8 cellular contexts compared by ENCODE assay signal in genomic region chr9:129752915-129753724, GRCh38. TPM values are rescaled to one million over a fixed set of nuclear protein-coding genes. Genes with fewer than 3 reads are reported as not detected.
DNase-seq lines count a peak whose midpoint lies in the region; ATAC-seq and TF ChIP-seq lines count a peak whose summit lies in the region.

A gene with protein sequence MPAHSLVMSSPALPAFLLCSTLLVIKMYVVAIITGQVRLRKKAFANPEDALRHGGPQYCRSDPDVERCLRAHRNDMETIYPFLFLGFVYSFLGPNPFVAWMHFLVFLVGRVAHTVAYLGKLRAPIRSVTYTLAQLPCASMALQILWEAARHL (minus strand): TSS chr9:129753042. CDS start chr9:129753012, 30 bp downstream.

- H3K4me1 Mint-ChIP-seq in activated naive CD4-positive, alpha-beta T cell treated with anti-CD3 and anti-CD28 coated beads, Interleukin-2, amount 50 U/mL, for 24 hours: peaks cover 20% of the 10 kb centered on the region

- in situ Hi-C loops in Panc1 (cut with HindIII; ENCODE audit: low pct_unique_long_range_greater_than_20kb, low sequenced_read_pairs): no loop called here

- H3K4me3 ChIP-seq in Panc1 (ENCODE audit: low read depth in 2 of 2, low read length in 2 of 2): peak within 1 kb of the TSS; percentile 17 to 42

- H3K4me3 Mint-ChIP-seq in activated naive CD4-positive, alpha-beta T cell treated with anti-CD3 and anti-CD28 coated beads, Interleukin-2, amount 50 U/mL, for 24 hours: peak within 1 kb of the TSS; percentile 26

- POLR2A ChIA-PET in Panc1 (lab: Charles Lee): interaction anchor here (0.6 kb wide), 1 partner anchor 9 kb away, joined by 9 read pairs; no protein-coding TSS in a partner anchor

- CTCF ChIA-PET in Panc1 (lab: Charles Lee): interaction anchor here (0.6 kb wide), 1 partner anchor 26 kb away, joined by 4 read pairs; no protein-coding TSS in a partner anchor

- no peaks in the 10 kb centered on the region for H3K9me3 ChIP-seq in Panc1 (ENCODE audit: control insufficient read depth, insufficient read depth, low read depth, low read length)

- H3K9me3 Mint-ChIP-seq in activated naive CD4-positive, alpha-beta T cell treated with anti-CD3 and anti-CD28 coated beads, Interleukin-2, amount 50 U/mL, for 24 hours: no peaks in the 10 kb centered on the region

- H3K4me1 ChIP-seq in Panc1 (ENCODE audit: control insufficient read depth, insufficient read depth, low read length): no peaks in the 10 kb centered on the region; the same call in none of the 2 replicates

- DNase-seq in NCI-H345 (lab: John Stamatoyannopoulos, UW): peak; percentile 20
- no peak for DNase-seq in NCI-H345 treated with DMSO at 0.1 percent for 48 hours (lab: John Stamatoyannopoulos, UW; ENCODE audit: unreplicated experiment)
- DNase-seq in Panc1 (ENCODE audit: low read depth, low spot score): no peak
- DNase-seq in head of caudate nucleus: peak in 40 of 42 donors; percentile 10 to 76 (median 40)
- peak; percentile 89 for DNase-seq in posterior vena cava (ENCODE audit: low spot score)
- DNase-seq in ureter (ENCODE audit: low spot score): peak; percentile 84

- H3K36me3 ChIP-seq in Panc1 (ENCODE audit: control insufficient read depth, insufficient read depth, low read length): no peaks in the 10 kb centered on the region; the same call in 1 of the 2 replicates

- H3K27ac Mint-ChIP-seq in activated naive CD4-positive, alpha-beta T cell treated with anti-CD3 and anti-CD28 coated beads, Interleukin-2, amount 50 U/mL, for 24 hours: no peak within 1 kb of the TSS

- ATAC-seq in Panc1: peak; percentile 93
- ATAC-seq in GM19467 (IDR thresholded peaks at IDR 0.05; ENCODE audit: unreplicated experiment): no peak

- no peaks in the 10 kb centered on the region for H3K27me3 Mint-ChIP-seq in activated naive CD4-positive, alpha-beta T cell treated with anti-CD3 and anti-CD28 coated beads, Interleukin-2, amount 50 U/mL, for 24 hours

- no TSS peak for BruUV-seq in Panc1 (replicated peaks; lab: Mats Ljungman, UMichigan)

- intact Hi-C loops in Panc1 (cut with micrococcal nuclease; ENCODE audit: unreplicated experiment): no loop called here
- intact Hi-C loops in head of caudate nucleus (cut with DNase I): no loop called here
- intact Hi-C loops in posterior vena cava (cut with DNase I): no loop called here

- H3K27me3 ChIP-seq in Panc1 (ENCODE audit: control insufficient read depth, insufficient read depth, low read length): no peaks in the 10 kb centered on the region

- H3K27ac ChIP-seq in Panc1 (ENCODE audit: low read length): no peak within 1 kb of the TSS

- no peak for TF ChIP-seq CTCF in Panc1 (IDR thresholded peaks at IDR 0.05)

- H3K36me3 Mint-ChIP-seq in activated naive CD4-positive, alpha-beta T cell treated with anti-CD3 and anti-CD28 coated beads, Interleukin-2, amount 50 U/mL, for 24 hours: no peaks in the 10 kb centered on the region

RNA-seq across cellular contexts. Expression of the gene that starts here (rescaled TPM):
- total RNA-seq in Panc1 (2021; ENCODE audit: unreplicated experiment) (1.1 TPM), posterior vena cava (10 to 100 TPM in 1 of 2 donors, 1 to 10 TPM in 1; 7.9 to 15.9 TPM), ureter (67.9 TPM)
- polyA plus RNA-seq in Panc1 (2012; ENCODE audit: insufficient read length): 1.3 TPM

Comparison
In these comparisons a context has a peak if more than half of its experiments do, and no peak if none do; other contexts are left out.
1. DNase-seq: peak in NCI-H345 (single experiment), head of caudate nucleus (40 of 42), posterior vena cava (single experiment) and ureter (single experiment); none in NCI-H345 treated with DMSO at 0.1 percent for 48 hours (single experiment) and Panc1 (single experiment).